ENCODE assay signal across 27 cellular contexts in genomic region chr10:28274475-28274874, GRCh38.
"Had no signal": no experiment of that assay in that cellular context is flagged by ENCODE, and none has a peak within 500 bp of the region (broad histone marks: within the 10 kb centered on the region; RNA-seq: fewer than 3 reads in every experiment).

No MANE protein-coding gene starts in this region.

- H3K36me3 ChIP-seq: brain microvascular endothelial cell had no signal

- H3K9me3 Mint-ChIP-seq: activated B cell treated with CpG ODN at 0.5 μM for 24 hours; activated CD4-positive, alpha-beta memory T cell treated with anti-CD3 and anti-CD28 coated beads, Interleukin-2, amount 10 ng/mL, durations not matched to agents 7 days and 5 days; activated CD4-positive, alpha-beta T cell treated with anti-CD3 and anti-CD28 coated beads, Interleukin-2, amount 10 ng/mL, durations not matched to agents 7 days and 5 days; activated naive CD4-positive, alpha-beta T cell treated with anti-CD3 and anti-CD28 coated beads for 36 hours; activated T-cell treated with anti-CD3 and anti-CD28 coated beads, Interleukin-2, amount 50 U/mL, for 24 hours; activated T-helper 1 cell treated with anti-CD3 and anti-CD28 coated beads, Interleukin-12 subunit alpha, Interleukin-12 subunit beta, Interleukin-2, Interleukin-4 antibody, amounts not matched to agents 30 ng/mL and 10 ng/mL and 1 ng/mL, durations not matched to agents 14 hours and 24 hours and 36 hours; activated T-helper 2 cell treated with anti-CD3 and anti-CD28 coated beads, Interferon-gamma antibody, Interleukin-2, Interleukin-4, amounts not matched to agents 10 μg/mL and 5 μg/mL and 100 μg/mL, durations not matched to agents 14 hours and 24 hours and 36 hours; central memory CD8-positive, alpha-beta T cell had no signal

- H3K4me1 Mint-ChIP-seq: activated B cell treated with CpG ODN at 0.5 μM for 24 hours; activated CD4-positive, alpha-beta memory T cell treated with anti-CD3 and anti-CD28 coated beads, Interleukin-2, amount 10 ng/mL, durations not matched to agents 7 days and 5 days had no signal

- H3K27ac ChIP-seq: brain microvascular endothelial cell, epithelial cell of prostate had no signal

- DNase-seq: activated B cell treated with CpG ODN at 0.5 μM for 24 hours; activated CD4-positive, alpha-beta memory T cell treated with anti-CD3 and anti-CD28 coated beads, Interleukin-2, amount 10 ng/mL, durations not matched to agents 7 days and 5 days; activated CD4-positive, alpha-beta T cell treated with anti-CD3 and anti-CD28 coated beads for 36 hours; activated CD4-positive, alpha-beta T cell treated with anti-CD3 and anti-CD28 coated beads, Interleukin-2, amount 10 ng/mL, durations not matched to agents 7 days and 5 days; activated CD4-positive, alpha-beta T cell treated with anti-CD3 and anti-CD28 coated beads, Interleukin-2, amount 50 U/mL, for 4 hours; activated CD4-positive, CD25-positive, alpha-beta regulatory T cell treated with anti-CD3 and anti-CD28 coated beads, Interleukin-2, amount 50 U/mL, for 72 hours; activated CD8-positive, alpha-beta memory T cell treated with anti-CD3 and anti-CD28 coated beads, Interleukin-2, amount 50 U/mL, for 48 hours; activated effector memory CD4-positive, alpha-beta T cell treated with anti-CD3 and anti-CD28 coated beads, Interleukin-2, amount 50 U/mL, for 16 hours; activated naive CD4-positive, alpha-beta T cell treated with anti-CD3 and anti-CD28 coated beads for 36 hours; activated T-cell treated with anti-CD3 and anti-CD28 coated beads for 4 hours; activated T-cell treated with anti-CD3 and anti-CD28 coated beads, Interleukin-2, amount 50 U/mL, for 24 hours; amniotic stem cell; anterior cingulate cortex; brain microvascular endothelial cell; cortex of kidney; dermis blood vessel endothelial cell; effector CD8-positive, alpha-beta T cell; foreskin fibroblast; head of caudate nucleus; T-helper 1 cell; T-helper 2 cell had no signal

- ATAC-seq: activated CD4-positive, alpha-beta T cell treated with anti-CD3 and anti-CD28 coated beads for 36 hours; esophagus mucosa had no signal

- H3K4me3 Mint-ChIP-seq: activated B cell treated with CpG ODN at 0.5 μM for 24 hours; activated CD4-positive, alpha-beta memory T cell treated with anti-CD3 and anti-CD28 coated beads, Interleukin-2, amount 10 ng/mL, durations not matched to agents 7 days and 5 days; activated CD4-positive, alpha-beta T cell treated with anti-CD3 and anti-CD28 coated beads for 36 hours; activated CD4-positive, alpha-beta T cell treated with anti-CD3 and anti-CD28 coated beads, Interleukin-2, amount 10 ng/mL, durations not matched to agents 7 days and 5 days; activated naive CD4-positive, alpha-beta T cell treated with anti-CD3 and anti-CD28 coated beads for 36 hours; activated naive CD8-positive, alpha-beta T cell; activated T-cell treated with anti-CD3 and anti-CD28 coated beads, Interleukin-2, amount 50 U/mL, for 24 hours; activated T-helper 1 cell treated with anti-CD3 and anti-CD28 coated beads, Interleukin-12 subunit alpha, Interleukin-12 subunit beta, Interleukin-2, Interleukin-4 antibody, amounts not matched to agents 30 ng/mL and 10 ng/mL and 1 ng/mL, durations not matched to agents 14 hours and 24 hours and 36 hours; central memory CD8-positive, alpha-beta T cell had no signal

- H3K27ac Mint-ChIP-seq: activated B cell treated with CpG ODN at 0.5 μM for 24 hours; activated CD4-positive, alpha-beta memory T cell treated with anti-CD3 and anti-CD28 coated beads, Interleukin-2, amount 10 ng/mL, durations not matched to agents 7 days and 5 days; activated CD4-positive, alpha-beta T cell treated with anti-CD3 and anti-CD28 coated beads for 36 hours; activated CD4-positive, alpha-beta T cell treated with anti-CD3 and anti-CD28 coated beads, Interleukin-2, amount 10 ng/mL, durations not matched to agents 7 days and 5 days; activated naive CD4-positive, alpha-beta T cell treated with anti-CD3 and anti-CD28 coated beads for 36 hours; activated naive CD8-positive, alpha-beta T cell; activated T-cell treated with anti-CD3 and anti-CD28 coated beads, Interleukin-2, amount 50 U/mL, for 24 hours; activated T-helper 1 cell treated with anti-CD3 and anti-CD28 coated beads, Interleukin-12 subunit alpha, Interleukin-12 subunit beta, Interleukin-2, Interleukin-4 antibody, amounts not matched to agents 30 ng/mL and 10 ng/mL and 1 ng/mL, durations not matched to agents 14 hours and 24 hours and 36 hours; activated T-helper 2 cell treated with anti-CD3 and anti-CD28 coated beads, Interferon-gamma antibody, Interleukin-2, Interleukin-4, amounts not matched to agents 10 μg/mL and 5 μg/mL and 100 μg/mL, durations not matched to agents 14 hours and 24 hours and 36 hours had no signal

- H3K27me3 ChIP-seq: brain microvascular endothelial cell had no signal

- H3K27me3 Mint-ChIP-seq: activated B cell treated with CpG ODN at 0.5 μM for 24 hours; activated CD4-positive, alpha-beta memory T cell treated with anti-CD3 and anti-CD28 coated beads, Interleukin-2, amount 10 ng/mL, durations not matched to agents 7 days and 5 days; activated CD4-positive, alpha-beta T cell treated with anti-CD3 and anti-CD28 coated beads for 36 hours; activated CD4-positive, alpha-beta T cell treated with anti-CD3 and anti-CD28 coated beads, Interleukin-2, amount 10 ng/mL, durations not matched to agents 7 days and 5 days; activated naive CD8-positive, alpha-beta T cell; activated T-cell treated with anti-CD3 and anti-CD28 coated beads, Interleukin-2, amount 50 U/mL, for 24 hours; central memory CD8-positive, alpha-beta T cell had no signal
